ENCODE assay signal across 8 cellular contexts in genomic region chr5:147391781-147392180, GRCh38.
DNase-seq lines count a peak whose midpoint lies in the region; ATAC-seq and TF ChIP-seq lines count a peak whose summit lies in the region.

No MANE protein-coding gene starts in this region.

- CTCF ChIA-PET in activated CD4-positive, alpha-beta T cell treated with anti-CD3 and anti-CD28 coated beads for 36 hours (lab: Charles Lee) = interaction anchor here (1.0 kb wide), 1 partner anchor 168 kb away, joined by 3 read pairs; no protein-coding TSS in a partner anchor
- CTCF ChIA-PET in MCF 10A (lab: Yijun Ruan, JAX) = interaction anchor here (0.6 to 8.3 kb wide), 37 partner anchors 9 to 1265 kb away, joined by 3 to 78 read pairs (median 4); no protein-coding TSS in a partner anchor

- H3K27ac Mint-ChIP-seq in activated CD4-positive, alpha-beta T cell treated with anti-CD3 and anti-CD28 coated beads for 36 hours = no peak overlapping the region
- no peak overlapping the region for H3K27ac Mint-ChIP-seq in MCF 10A (ENCODE audit: low read depth, unreplicated experiment)

- H3F3A ChIP-seq in Loucy (ENCODE audit: low read depth) = no peaks in the 10 kb centered on the region

- no peaks in the 10 kb centered on the region for H3K36me3 Mint-ChIP-seq in activated CD4-positive, alpha-beta T cell treated with anti-CD3 and anti-CD28 coated beads for 36 hours (ENCODE audit: low read depth)
- no peaks in the 10 kb centered on the region for H3K36me3 Mint-ChIP-seq in MCF 10A (ENCODE audit: insufficient read depth, unreplicated experiment)

- peaks cover 5% of the 10 kb centered on the region for H3K27me3 Mint-ChIP-seq in activated CD4-positive, alpha-beta T cell treated with anti-CD3 and anti-CD28 coated beads for 36 hours
- H3K27me3 Mint-ChIP-seq in MCF 10A (ENCODE audit: insufficient read depth, unreplicated experiment) = no peaks in the 10 kb centered on the region

- H3K9me3 Mint-ChIP-seq in activated CD4-positive, alpha-beta T cell treated with anti-CD3 and anti-CD28 coated beads for 36 hours (ENCODE audit: low read depth) = no peaks in the 10 kb centered on the region
- H3K9me3 Mint-ChIP-seq in MCF 10A (ENCODE audit: unreplicated experiment) = no peaks in the 10 kb centered on the region

- no peaks in the 10 kb centered on the region for H3K27me3 ChIP-seq in Loucy (ENCODE audit: insufficient read depth, low read length, poor library complexity, severe bottlenecking)

- no peaks in the 10 kb centered on the region for H3K79me2 ChIP-seq in Loucy (ENCODE audit: insufficient read depth, low read length)

- no peaks in the 10 kb centered on the region for H3K36me3 ChIP-seq in Loucy (ENCODE audit: insufficient read depth, low read length)

- H3K9me2 ChIP-seq in Loucy (replicated peaks; ENCODE audit: low read depth, low read length) = no peaks in the 10 kb centered on the region

- POLR2A ChIA-PET in activated CD4-positive, alpha-beta T cell treated with anti-CD3 and anti-CD28 coated beads for 36 hours (lab: Charles Lee) = no interaction called here
- POLR2A ChIA-PET in MCF 10A (lab: Yijun Ruan, JAX) = interaction anchor here (0.5 kb wide), 1 partner anchor 181 kb away, joined by 3 read pairs; no protein-coding TSS in a partner anchor

- no peak for ATAC-seq in activated CD4-positive, alpha-beta T cell treated with anti-CD3 and anti-CD28 coated beads for 36 hours
- ATAC-seq in HG02623 (IDR thresholded peaks at IDR 0.05; ENCODE audit: unreplicated experiment) = peak; percentile 86
- ATAC-seq in left lobe of liver = peak; percentile 83
- ATAC-seq in stimulated activated naive CD8-positive, alpha-beta T cell treated with anti-CD3 and anti-CD28 coated beads, Interleukin-15, Interleukin-2, amounts not matched to agents 100 U/mL and 50 U/mL, for 24 hours = no peak

- H3K4me2 ChIP-seq in Loucy (ENCODE audit: low read depth, low read length, poor library complexity, severe bottlenecking) = no peak overlapping the region

- peak; percentile 11 for DNase-seq in activated CD4-positive, alpha-beta T cell treated with anti-CD3 and anti-CD28 coated beads for 36 hours
- no peak for DNase-seq in activated CD4-positive, alpha-beta T cell treated with anti-CD3 and anti-CD28 coated beads for 1 hour
- DNase-seq in MCF 10A (ENCODE audit: unreplicated experiment) (peak; percentile 89), left lobe of liver (ENCODE audit: low spot score) (no peak), germinal center (ENCODE audit: low spot score) (no peak)
- DNase-seq in stimulated activated naive CD8-positive, alpha-beta T cell treated with anti-CD3 and anti-CD28 coated beads, Interleukin-15, Interleukin-2, amounts not matched to agents 100 U/mL and 50 U/mL, for 24 hours = no peak

- H3K9me3 ChIP-seq in Loucy (ENCODE audit: insufficient read depth, low read depth, low read length) = no peaks in the 10 kb centered on the region; the same call in 1 of the 2 replicates

- no peaks in the 10 kb centered on the region for H3K4me1 Mint-ChIP-seq in activated CD4-positive, alpha-beta T cell treated with anti-CD3 and anti-CD28 coated beads for 36 hours
- no peaks in the 10 kb centered on the region for H3K4me1 Mint-ChIP-seq in MCF 10A (ENCODE audit: insufficient read depth, unreplicated experiment)

- TF ChIP-seq CTCF in Loucy (conservative IDR thresholded peaks at IDR 0.05; ENCODE audit: low read length) (peak; percentile 41), MCF 10A (IDR thresholded peaks at IDR 0.05; ENCODE audit: unreplicated experiment) (peak; percentile 87)

- intact Hi-C loops in activated CD4-positive, alpha-beta T cell treated with anti-CD3 and anti-CD28 coated beads for 36 hours (cut with DNase I, micrococcal nuclease) = no loop called here
- intact Hi-C loops in MCF 10A (cut with micrococcal nuclease) = loop anchor here (1.0 to 5.0 kb wide), 4 partner anchors 167 to 849 kb away; no protein-coding TSS in a partner anchor

- H4K20me1 ChIP-seq in Loucy (ENCODE audit: insufficient read depth, low read length, poor library complexity, severe bottlenecking) = no peaks in the 10 kb centered on the region

- H3K9ac ChIP-seq in Loucy (ENCODE audit: low read depth, low read length, poor library complexity, severe bottlenecking) = no peak overlapping the region

- no peak overlapping the region for H3K4me3 ChIP-seq in Loucy (ENCODE audit: low read length, poor library complexity, severe bottlenecking)

- no peaks in the 10 kb centered on the region for H3K4me1 ChIP-seq in Loucy (ENCODE audit: insufficient read depth, low read length, poor library complexity, severe bottlenecking)

- H3K4me3 Mint-ChIP-seq in activated CD4-positive, alpha-beta T cell treated with anti-CD3 and anti-CD28 coated beads for 36 hours = no peak overlapping the region
- H3K4me3 Mint-ChIP-seq in MCF 10A (ENCODE audit: unreplicated experiment) = no peak overlapping the region

- no TSS peak for BruUV-seq in MCF 10A (replicated peaks; lab: Mats Ljungman, UMichigan)

- no peak overlapping the region for H2AFZ ChIP-seq in Loucy (ENCODE audit: low read length)

Comparison
In these comparisons a context has a peak if more than half of its experiments do, and no peak if none do; other contexts are left out.
1. DNase-seq: peak in activated CD4-positive, alpha-beta T cell treated with anti-CD3 and anti-CD28 coated beads for 36 hours (single experiment) and MCF 10A (single experiment); none in activated CD4-positive, alpha-beta T cell treated with anti-CD3 and anti-CD28 coated beads for 1 hour (single experiment), left lobe of liver (single experiment), germinal center (single experiment) and stimulated activated naive CD8-positive, alpha-beta T cell treated with anti-CD3 and anti-CD28 coated beads, Interleukin-15, Interleukin-2, amounts not matched to agents 100 U/mL and 50 U/mL, for 24 hours (single experiment).
2. ATAC-seq: peak in HG02623 (single experiment) and left lobe of liver (single experiment); none in activated CD4-positive, alpha-beta T cell treated with anti-CD3 and anti-CD28 coated beads for 36 hours (single experiment) and stimulated activated naive CD8-positive, alpha-beta T cell treated with anti-CD3 and anti-CD28 coated beads, Interleukin-15, Interleukin-2, amounts not matched to agents 100 U/mL and 50 U/mL, for 24 hours (single experiment).